In the genomic region with DNA sequence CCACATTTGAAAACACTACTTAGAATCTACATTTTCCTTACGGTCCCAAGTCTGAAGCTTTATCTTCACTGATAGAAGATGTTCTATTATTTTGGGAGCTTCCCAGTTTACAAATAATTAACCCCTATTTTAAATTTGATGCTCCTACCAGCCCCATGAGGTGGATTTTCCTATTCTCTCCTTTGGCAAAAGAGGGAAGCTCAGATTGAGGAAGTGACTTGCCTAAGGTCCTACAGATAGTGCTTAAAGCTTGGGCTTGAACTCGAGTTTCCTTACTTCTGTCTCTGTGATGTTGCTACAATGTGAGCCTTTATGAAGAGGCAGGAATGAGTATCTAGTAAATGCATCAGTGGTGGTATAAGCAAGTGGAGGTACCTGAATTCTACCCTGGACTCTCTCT, we compare ENCODE assay signal across 28 cellular contexts.
"Had no signal": no experiment of that assay in that cellular context is flagged by ENCODE, and none has a peak within 500 bp of the region (broad histone marks: within the 10 kb centered on the region; RNA-seq: fewer than 3 reads in every experiment).

No MANE protein-coding gene starts in this region.

- H3K4me3 ChIP-seq: left lung, lower lobe of right lung, neural progenitor cell, psoas muscle, right atrium auricular region, right lobe of liver, smooth muscle cell, transverse colon, upper lobe of left lung, vagina had no signal

- ATAC-seq: left colon; left lung; lower lobe of right lung; natural killer cell; psoas muscle; right lobe of liver; stimulated activated memory B cell treated with anti-CD40 and anti-IgM and Interleukin-4, amounts not matched to agents 10 μg/mL and 1 μg/mL and 100 μg/mL, for 72 hours; stimulated activated naive CD8-positive, alpha-beta T cell treated with anti-CD3 and anti-CD28 coated beads, Interleukin-15, amount 100 ng/mL, for 72 hours had no signal

- DNase-seq: hypothalamus; immature natural killer cell; kidney; left colon; left lung; lower lobe of right lung; mammary epithelial cell; mesenchymal stem cell; naive B cell; natural killer cell; nephron progenitor cell; occipital lobe; psoas muscle; right lobe of liver; stimulated activated CD4-positive, alpha-beta T cell treated with anti-CD3 and anti-CD28 coated beads, Interleukin-1b, Interleukin-23, amount 100 ng/mL, for 48 hours; stimulated activated CD4-positive, alpha-beta T cell treated with anti-CD3 and anti-CD28 coated beads, Interleukin-2, amount 100 ng/mL, for 48 hours; stimulated activated CD4-positive, alpha-beta T cell treated with anti-CD3 and anti-CD28 coated beads, Interleukin-4, amount 100 ng/mL, for 4 hours; stimulated activated CD8-positive, alpha-beta memory T cell treated with anti-CD3 and anti-CD28 coated beads, Interleukin-4, amount 100 ng/mL, for 48 hours; stimulated activated naive CD4-positive, alpha-beta T cell treated with Interleukin-2 at 50 U/mL for 16 hours; stimulated activated naive CD8-positive, alpha-beta T cell treated with anti-CD3 and anti-CD28 coated beads, Interleukin-15, amount 100 ng/mL, for 72 hours; substantia nigra; transverse colon; upper lobe of left lung had no signal
